ENCODE assay signal across 1 cellular context in the genomic region with DNA sequence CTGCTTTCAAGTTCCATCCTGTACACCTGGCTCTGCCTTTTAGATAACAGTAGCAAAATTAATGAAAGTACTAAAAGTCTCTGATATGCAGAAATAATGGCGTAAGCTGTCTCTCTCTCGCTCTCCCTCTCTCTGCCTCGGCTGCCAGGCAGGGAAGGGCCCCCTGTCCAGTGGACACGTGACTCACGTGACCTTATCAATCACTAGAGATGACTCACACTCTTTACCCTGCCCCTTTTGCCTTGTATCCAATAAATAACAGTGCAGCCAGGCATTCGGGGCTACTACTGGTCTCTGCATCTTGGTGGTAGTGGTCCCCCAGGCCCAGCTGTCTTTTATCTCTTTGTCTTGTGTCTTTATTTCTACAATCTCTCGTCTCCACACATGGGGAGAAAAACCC.
TF ChIP-seq lines count a peak whose summit lies in the region.
"Not testable (repeated sequence)": the region's sequence is repeated elsewhere in the genome, so short reads cannot be mapped to it uniquely, and the experiment has no call there.

No MANE protein-coding gene starts in this region.

TF ChIP-seq in K562, 482 proteins besides CTCF, POLR2A, EP300 and RAD21:
- peak; percentile 76 for TF ChIP-seq BHLHE40 (IDR thresholded peaks at IDR 0.05; ENCODE audit: low read length)
- TF ChIP-seq USF1 (CRISPR knock-in tag; IDR thresholded peaks at IDR 0.05), result peak; percentile 61
- TF ChIP-seq, protein P1, sequence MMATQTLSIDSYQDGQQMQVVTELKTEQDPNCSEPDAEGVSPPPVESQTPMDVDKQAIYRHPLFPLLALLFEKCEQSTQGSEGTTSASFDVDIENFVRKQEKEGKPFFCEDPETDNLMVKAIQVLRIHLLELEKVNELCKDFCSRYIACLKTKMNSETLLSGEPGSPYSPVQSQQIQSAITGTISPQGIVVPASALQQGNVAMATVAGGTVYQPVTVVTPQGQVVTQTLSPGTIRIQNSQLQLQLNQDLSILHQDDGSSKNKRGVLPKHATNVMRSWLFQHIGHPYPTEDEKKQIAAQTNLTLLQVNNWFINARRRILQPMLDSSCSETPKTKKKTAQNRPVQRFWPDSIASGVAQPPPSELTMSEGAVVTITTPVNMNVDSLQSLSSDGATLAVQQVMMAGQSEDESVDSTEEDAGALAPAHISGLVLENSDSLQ (IDR thresholded peaks at IDR 0.05), result 0 out of 2 replicates have a peak, but pooled peaks have one; percentile 9
- TF ChIP-seq FOSL1 (tag; conservative IDR thresholded peaks at IDR 0.05), result peak; percentile 42
- 0 out of 2 replicates have a peak, but pooled peaks have one; percentile 49 for TF ChIP-seq TOE1 (IDR thresholded peaks at IDR 0.05; ENCODE audit: borderline replicate concordance)
- TF ChIP-seq TOE1 (CRISPR knock-in tag; IDR thresholded peaks at IDR 0.05; ENCODE audit: borderline replicate concordance, low read depth); ATF3 (CRISPR knock-in tag; conservative IDR thresholded peaks at IDR 0.05): not testable (repeated sequence)
- peak; percentile 12 for TF ChIP-seq MEIS2 (IDR thresholded peaks at IDR 0.05; ENCODE audit: partially characterized antibody)
- peak; percentile 70 for TF ChIP-seq USF2 (CRISPR knock-in tag; IDR thresholded peaks at IDR 0.05)
- peak; percentile 53 for TF ChIP-seq ATF3 (IDR thresholded peaks at IDR 0.05)
- TF ChIP-seq TFE3 (CRISPR knock-in tag; IDR thresholded peaks at IDR 0.05), result peak; percentile 32; the same call in 1 of the 2 replicates
- TF ChIP-seq JUND (IDR thresholded peaks at IDR 0.05; ENCODE audit: borderline replicate concordance, low read depth, low read length), result peak; percentile 25; the same call in 1 of the 2 replicates
- peak; percentile 27; the same call in 1 of the 3 replicates for TF ChIP-seq JUND (tag; IDR thresholded peaks at IDR 0.05; ENCODE audit: borderline replicate concordance, low read depth, low read length)
- peak; percentile 18; the same call in 1 of the 2 replicates for TF ChIP-seq CBFA2T2 (conservative IDR thresholded peaks at IDR 0.05)
- peak; percentile 47; the same call in 1 of the 2 replicates for TF ChIP-seq RAD51 (IDR thresholded peaks at IDR 0.05; ENCODE audit: borderline replicate concordance, low read depth)
